ENCODE assay signal across 9 cellular contexts in the genomic region with DNA sequence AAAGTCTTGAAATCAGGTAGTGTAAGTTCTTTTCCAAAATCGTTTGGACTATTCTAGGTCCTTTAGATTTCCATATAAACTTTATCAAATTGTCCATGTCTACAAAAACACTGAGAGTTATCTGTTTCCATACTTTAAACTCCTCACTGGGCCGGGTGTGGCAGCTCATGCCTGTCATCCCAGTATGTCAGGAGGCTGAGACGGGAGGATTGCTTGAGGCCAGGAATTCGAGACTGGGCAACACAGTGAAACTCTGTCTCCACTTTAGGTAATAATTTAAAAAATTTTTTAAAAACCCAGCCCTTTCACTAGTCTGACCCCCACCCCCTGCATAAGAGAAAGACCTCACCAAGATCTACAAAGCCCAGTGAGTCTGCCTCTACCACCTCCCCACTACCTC. TPM values are rescaled to one million over a fixed set of nuclear protein-coding genes. Genes with fewer than 3 reads are reported as not detected.
"Had no signal": no experiment of that assay in that cellular context is flagged by ENCODE, and none has a peak within 500 bp of the region (broad histone marks: within the 10 kb centered on the region; RNA-seq: fewer than 3 reads in every experiment).

No MANE protein-coding gene starts in this region.

- DNase-seq: H9, HCEC 1CT, IMR-90 had no signal

- H3K4me2 ChIP-seq: GM23338 had no signal

- FAIRE-seq: H1, H54, K562 had no signal

- H3K27ac ChIP-seq: HL-60 had no signal

- H2AFZ ChIP-seq: GM23338 had no signal

- H3K4me3 ChIP-seq: GM23338, K562 had no signal

- ATAC-seq: GM23338, K562 had no signal

RNA-seq across cellular contexts. Expression of a gene that starts 6.4 kb away (rescaled TPM):
- total RNA-seq: HT1080 had no signal
